Comparison of ENCODE assay signal across 8 cellular contexts in genomic region chr6:33197431-33198048, GRCh38. TPM values are rescaled to one million over a fixed set of nuclear protein-coding genes. Genes with fewer than 3 reads are reported as not detected.
DNase-seq lines count a peak whose midpoint lies in the region; ATAC-seq and TF ChIP-seq lines count a peak whose summit lies in the region.

No MANE protein-coding gene starts in this region.

- H3K4me1 ChIP-seq in SJCRH30: peaks cover 10% of the 10 kb centered on the region
- peaks cover 44% of the 10 kb centered on the region for H3K4me1 ChIP-seq in lower lobe of right lung
- H3K4me1 ChIP-seq in vagina: peaks cover 50% of the 10 kb centered on the region

- peak; percentile 28 for DNase-seq in activated CD4-positive, alpha-beta T cell treated with anti-CD3 and anti-CD28 coated beads for 48 hours
- DNase-seq in activated CD4-positive, alpha-beta T cell treated with anti-CD3 and anti-CD28 coated beads for 1 hour: no peak
- DNase-seq in SJCRH30: peak; percentile 61 to 82
- DNase-seq in coronary artery (ENCODE audit: low spot score): no peak
- DNase-seq in lower lobe of right lung: peak; percentile 69
- DNase-seq in vagina (ENCODE audit: extremely low spot score in 2 of 2): no peak

- peak; percentile 36 to 57 for ATAC-seq in lower lobe of right lung
- ATAC-seq in GM19397 (IDR thresholded peaks at IDR 0.05; ENCODE audit: unreplicated experiment): no peak

- H3K27ac ChIP-seq in SJCRH30 (no peak overlapping the region), coronary artery (peak overlapping the region in 1 of 2 donors; percentile 8), lower lobe of right lung (no peak overlapping the region), vagina (no peak overlapping the region)

- TF ChIP-seq EP300 in Ishikawa (IDR thresholded peaks at IDR 0.05; ENCODE audit: borderline replicate concordance): no peak

- no peak for TF ChIP-seq POLR2A in vagina (IDR thresholded peaks at IDR 0.05)

- peaks cover 33% of the 10 kb centered on the region for H3K36me3 ChIP-seq in SJCRH30
- peaks cover 43% of the 10 kb centered on the region for H3K36me3 ChIP-seq in lower lobe of right lung
- H3K36me3 ChIP-seq in vagina: peaks cover 0 to 27% of the 10 kb centered on the region in 2 donors

- no peaks in the 10 kb centered on the region for H3K27me3 ChIP-seq in SJCRH30
- H3K27me3 ChIP-seq in lower lobe of right lung (ENCODE audit: low read depth): no peaks in the 10 kb centered on the region
- no peaks in the 10 kb centered on the region for H3K27me3 ChIP-seq in vagina

- no peaks in the 10 kb centered on the region for H3K9me3 ChIP-seq in SJCRH30 (replicated peaks)
- H3K9me3 ChIP-seq in lower lobe of right lung: no peaks in the 10 kb centered on the region
- no peaks in the 10 kb centered on the region for H3K9me3 ChIP-seq in vagina

- TF ChIP-seq CTCF in coronary artery (IDR thresholded peaks at IDR 0.05): peak; percentile 24
- peak; percentile 69 for TF ChIP-seq CTCF in lower lobe of right lung (IDR thresholded peaks at IDR 0.05)
- peak in 2 of 3 experiments; percentile 3 to 20 for TF ChIP-seq CTCF in vagina (IDR thresholded peaks at IDR 0.05)

- intact Hi-C loops in lower lobe of right lung (cut with DNase I) (no loop called here), vagina (cut with DNase I) (no loop called here)

- TF ChIP-seq RAD21 in Ishikawa (IDR thresholded peaks at IDR 0.05; ENCODE audit: low read depth): peak; percentile 71

- H3K4me3 ChIP-seq in SJCRH30: no peak overlapping the region
- H3K4me3 ChIP-seq in coronary artery: no peak overlapping the region
- H3K4me3 ChIP-seq in lower lobe of right lung: no peak overlapping the region
- H3K4me3 ChIP-seq in vagina: no peak overlapping the region

TF ChIP-seq in Ishikawa, 13 proteins besides CTCF, POLR2A, EP300 and RAD21:
- TF ChIP-seq ZBTB7A (IDR thresholded peaks at IDR 0.05; ENCODE audit: low read depth) (no peak), TEAD4 (IDR thresholded peaks at IDR 0.05) (no peak), USF1 (IDR thresholded peaks at IDR 0.05) (no peak), REST (IDR thresholded peaks at IDR 0.05; ENCODE audit: low read depth) (no peak), YY1 (IDR thresholded peaks at IDR 0.05; ENCODE audit: low read depth) (no peak), CREB1 (IDR thresholded peaks at IDR 0.05; ENCODE audit: low read depth) (no peak), CEBPB (IDR thresholded peaks at IDR 0.05) (no peak), TCF12 (IDR thresholded peaks at IDR 0.05; ENCODE audit: low read depth) (no peak), MAX (IDR thresholded peaks at IDR 0.05) (no peak), TAF1 (IDR thresholded peaks at IDR 0.05; ENCODE audit: low read depth) (no peak)

RNA-seq across cellular contexts. Expression of gene RXRB, which starts 2.9 kb away (rescaled TPM):
- 24.4 and 25.9 TPM in 2 replicates for total RNA-seq in SJCRH30 (2014; rRNA removed; shearing (Covaris generic))
- total RNA-seq in lower lobe of right lung (47.4 TPM), vagina (28.0 TPM)

RNA-seq across cellular contexts. Expression of gene SLC39A7, which starts 3.1 kb away (rescaled TPM):
- 71.8 and 75.1 TPM in 2 replicates for total RNA-seq in SJCRH30 (2014; rRNA removed; shearing (Covaris generic))
- total RNA-seq in lower lobe of right lung (76.0 TPM), vagina (36.3 TPM)

RNA-seq across cellular contexts. Expression of gene COL11A2, which starts 5.3 kb away (rescaled TPM):
- 3.8 and 4.0 TPM in 2 replicates for total RNA-seq in SJCRH30 (2014; rRNA removed; shearing (Covaris generic))
- total RNA-seq in lower lobe of right lung (0.77 TPM), vagina (0.25 TPM)

RNA-seq across cellular contexts. Expression of gene HSD17B8, which starts 6.9 kb away (rescaled TPM):
- 1.0 and 1.5 TPM in 2 replicates for total RNA-seq in SJCRH30 (2014; rRNA removed; shearing (Covaris generic))
- total RNA-seq in lower lobe of right lung (13.3 TPM), vagina (17.7 TPM)

RNA-seq across cellular contexts. Expression of gene RING1, which starts 10.8 kb away (rescaled TPM):
- total RNA-seq in SJCRH30 (2014; rRNA removed; shearing (Covaris generic)): 14.9 and 16.4 TPM in 2 replicates
- 43.1 TPM for total RNA-seq in lower lobe of right lung
- total RNA-seq in vagina: 32.7 TPM

Comparison
In these comparisons a context has a peak if more than half of its experiments do, and no peak if none do; other contexts are left out.
1. DNase-seq: peak in activated CD4-positive, alpha-beta T cell treated with anti-CD3 and anti-CD28 coated beads for 48 hours (single experiment), SJCRH30 (2 of 2) and lower lobe of right lung (single experiment); none in activated CD4-positive, alpha-beta T cell treated with anti-CD3 and anti-CD28 coated beads for 1 hour (single experiment), coronary artery (single experiment) and vagina (0 of 2).
2. CTCF ChIP-seq: peak in every context shown above with its lines; median percentile 69 in lower lobe of right lung; 24 in coronary artery; 12 in vagina.